In genomic region chr2:196171248-196171871, GRCh38 we compare ENCODE assay signal across 1 cellular context.
TF ChIP-seq lines count a peak whose summit lies in the region.

Gene STK17B (minus strand): TSS chr2:196171578. CDS start chr2:196163383, 8,195 bp downstream.

TF ChIP-seq in PFSK-1, 5 proteins besides CTCF, POLR2A, EP300 and RAD21 (continued from another document):
- peak in 1 of 2 experiments; percentile 37; a peak in 1 of 4 replicates for TF ChIP-seq REST (IDR thresholded peaks at IDR 0.05; ENCODE audit: insufficient read depth in 1 of 2, low read depth in 2 of 2, low read length in 2 of 2)
- peak; percentile 99 for TF ChIP-seq TAF1 (IDR thresholded peaks at IDR 0.05; ENCODE audit: borderline replicate concordance, insufficient read depth, low read length)
- peak; percentile 85; the same call in 1 of the 2 replicates for TF ChIP-seq SIN3A (IDR thresholded peaks at IDR 0.05; ENCODE audit: borderline replicate concordance, insufficient read depth, low read length)
TF ChIP-seq in PFSK-1: peak in this region for 5.
